ENCODE assay signal across 22 cellular contexts in genomic region chr12:14572401-14572800, GRCh38. TPM values are rescaled to one million over a fixed set of nuclear protein-coding genes. Genes with fewer than 3 reads are reported as not detected.
DNase-seq lines count a peak whose midpoint lies in the region; ATAC-seq, FAIRE-seq and TF ChIP-seq lines count a peak whose summit lies in the region.
"Had no signal": no experiment of that assay in that cellular context is flagged by ENCODE, and none has a peak within 500 bp of the region (broad histone marks: within the 10 kb centered on the region; RNA-seq: fewer than 3 reads in every experiment).

No MANE protein-coding gene starts in this region.

- no peaks in the 10 kb centered on the region for H3K23me2 ChIP-seq in H9 (ENCODE audit: insufficient read length, low read depth, low read length, poor library complexity, severe bottlenecking)

- CTCF ChIA-PET in GM10248 (lab: Yijun Ruan, JAX): interaction anchor here (0.6 to 1.8 kb wide), 9 partner anchors 10 to 335 kb away, joined by 3 to 6 read pairs (median 4); no protein-coding TSS in a partner anchor

- H2BK5ac ChIP-seq in H9 (ENCODE audit: insufficient read length, low read length): no peak overlapping the region

- H3K36me3 Mint-ChIP-seq in H9 (ENCODE audit: insufficient read depth in 1 of 3, low read depth in 3 of 3): peaks cover 0 to 3% (median 0%) of the 10 kb centered on the region in 3 experiments; a peak in 1 of 7 replicates
- H3K36me3 Mint-ChIP-seq: activated naive CD4-positive, alpha-beta T cell treated with anti-CD3 and anti-CD28 coated beads, Interleukin-2, amount 50 U/mL, for 24 hours; natural killer cell treated with Interleukin-12 subunit alpha and Interleukin-12 subunit beta and Interleukin-15 and Interleukin-18, amount 100 ng/mL, for 72 hours had no signal

- no peak overlapping the region for H2BK120ac ChIP-seq in H9 (ENCODE audit: low read depth, low read length, poor library complexity, severe bottlenecking)

- DNase-seq in GM10248 (ENCODE audit: extremely low spot score) (no peak), H9 (no peak), GM19239 (ENCODE audit: insufficient read length, low spot score) (no peak), DMS79 treated with DMSO at 0.1 percent for 48 hours (lab: John Stamatoyannopoulos, UW) (no peak), hippocampal formation (lab: John Stamatoyannopoulos, UW) (no peak)
- DNase-seq: activated CD4-positive, CD25-positive, alpha-beta regulatory T cell; activated CD8-positive, alpha-beta T cell treated with anti-CD3 and anti-CD28 coated beads, Interleukin-2, amount 10 ng/mL, durations not matched to agents 7 days and 5 days; activated T-cell treated with anti-CD3 and anti-CD28 coated beads, Interleukin-2, amount 50 U/mL, for 48 hours; islet precursor cell; NCI-H146; NCI-H82; posterior cingulate gyrus; Right ventricle myocardium superior; stimulated activated CD8-positive, alpha-beta memory T cell treated with anti-CD3 and anti-CD28 coated beads, Interleukin-4, amount 100 ng/mL, for 48 hours; T-helper 17 cell had no signal

- H3K27ac ChIP-seq in H9 (ENCODE audit: insufficient read length, low read depth, low read length) (no peak overlapping the region), OCI-LY3 (ENCODE audit: low read length) (no peak overlapping the region)

- H2BK12ac ChIP-seq in H9 (ENCODE audit: insufficient read length, low read depth, low read length): no peak overlapping the region

- peaks cover 7 to 19% of the 10 kb centered on the region in 2 experiments for H3K4me1 Mint-ChIP-seq in H9

- no peak overlapping the region for H3K18ac ChIP-seq in H9 (ENCODE audit: insufficient read length, low read depth, low read length)

- no peak overlapping the region for H2AK5ac ChIP-seq in H9 (ENCODE audit: insufficient read length, low read length)

- H3K36me3 ChIP-seq in OCI-LY3 (replicated peaks; ENCODE audit: low read depth, low read length): no peaks in the 10 kb centered on the region

- no peak overlapping the region for H2BK20ac ChIP-seq in H9 (ENCODE audit: low read depth, low read length, poor library complexity, severe bottlenecking)

- H4K20me1 ChIP-seq in H9 (ENCODE audit: control insufficient read depth, insufficient read depth, insufficient read length): no peaks in the 10 kb centered on the region
- H4K20me1 ChIP-seq in OCI-LY3 (ENCODE audit: insufficient read depth, low read length): no peaks in the 10 kb centered on the region

- ATAC-seq in esophagus mucosa: peak; percentile 46
- ATAC-seq in GM21528 (IDR thresholded peaks at IDR 0.05; ENCODE audit: low FRiP score, unreplicated experiment): no peak
- ATAC-seq: activated CD8-positive, alpha-beta T cell treated with anti-CD3 and anti-CD28 coated beads, Interleukin-2, amount 10 ng/mL, durations not matched to agents 7 days and 5 days; natural killer cell treated with Interleukin-12 subunit alpha and Interleukin-12 subunit beta and Interleukin-15 and Interleukin-18, amount 100 ng/mL, for 72 hours; T-helper 17 cell had no signal

- no peaks in the 10 kb centered on the region for H3K9me3 ChIP-seq in H9 (ENCODE audit: control insufficient read depth, low read depth, low read length)
- H3K9me3 ChIP-seq in OCI-LY3 (ENCODE audit: insufficient read depth, low read length): no peaks in the 10 kb centered on the region

- H2AFZ ChIP-seq in H9 (ENCODE audit: low read length) (no peak overlapping the region), OCI-LY3 (ENCODE audit: low read depth, low read length) (no peak overlapping the region)

- H3T11ph ChIP-seq in H9 (ENCODE audit: low read length): no peak overlapping the region

- peaks cover 6% of the 10 kb centered on the region; the same call in 1 of the 2 replicates for H3K4me1 ChIP-seq in H9 (ENCODE audit: insufficient read depth, low read length)
- H3K4me1 ChIP-seq in OCI-LY3 (ENCODE audit: low read length): peaks cover 10% of the 10 kb centered on the region

- no peak overlapping the region for H3K4ac ChIP-seq in H9 (ENCODE audit: low read depth, low read length)

- no peak overlapping the region for H3K23ac ChIP-seq in H9 (ENCODE audit: insufficient read length, low read depth, low read length)

- no peak for FAIRE-seq in GM19239 (lab: Jason Lieb, UNC)
- FAIRE-seq: astrocyte, G401.6 had no signal

- H4K8ac ChIP-seq in H9 (replicated peaks; ENCODE audit: insufficient read length, low read depth, low read length): no peak overlapping the region

- no peak overlapping the region for H3K14ac ChIP-seq in H9 (ENCODE audit: insufficient read depth, low read length)

- no CpG with 5 or more reads among the region's 4 CpGs for WGBS in H9 (ENCODE audit: extremely low coverage, insufficient read length, low lambda C conversion rate)

- H3K79me2 ChIP-seq in H9 (ENCODE audit: insufficient read depth, low read length) (no peaks in the 10 kb centered on the region), OCI-LY3 (ENCODE audit: low read length) (no peaks in the 10 kb centered on the region)

- H3K27ac Mint-ChIP-seq in H9: no peak overlapping the region
- H3K27ac Mint-ChIP-seq: activated CD8-positive, alpha-beta T cell treated with anti-CD3 and anti-CD28 coated beads, Interleukin-2, amount 10 ng/mL, durations not matched to agents 7 days and 5 days; activated naive CD4-positive, alpha-beta T cell treated with anti-CD3 and anti-CD28 coated beads, Interleukin-2, amount 50 U/mL, for 24 hours; natural killer cell treated with Interleukin-12 subunit alpha and Interleukin-12 subunit beta and Interleukin-15 and Interleukin-18, amount 100 ng/mL, for 72 hours; T-helper 17 cell had no signal

- H3K27me3 ChIP-seq in H9 (ENCODE audit: insufficient read depth, low read length) (no peaks in the 10 kb centered on the region; the same call in 1 of the 2 replicates), OCI-LY3 (ENCODE audit: low read depth, low read length) (no peaks in the 10 kb centered on the region)

- no peak overlapping the region for H3K56ac ChIP-seq in H9 (ENCODE audit: insufficient read length, low read depth, low read length)

- H4K5ac ChIP-seq in H9 (ENCODE audit: insufficient read length, low read depth, low read length): no peak overlapping the region

- H3K27me3 Mint-ChIP-seq in H9 (ENCODE audit: low read depth): peaks cover 7% of the 10 kb centered on the region

- H3K4me3 ChIP-seq in OCI-LY3 (ENCODE audit: low read length): no peak overlapping the region

- H3K79me1 ChIP-seq in H9 (ENCODE audit: insufficient read depth, low read depth, low read length, poor library complexity, severe bottlenecking): no peaks in the 10 kb centered on the region

- H3K9me3 Mint-ChIP-seq in H9: no peaks in the 10 kb centered on the region
- H3K9me3 Mint-ChIP-seq: activated naive CD4-positive, alpha-beta T cell treated with anti-CD3 and anti-CD28 coated beads, Interleukin-2, amount 50 U/mL, for 24 hours; natural killer cell treated with Interleukin-12 subunit alpha and Interleukin-12 subunit beta and Interleukin-15 and Interleukin-18, amount 100 ng/mL, for 72 hours had no signal

- no peak overlapping the region for H3K4me2 ChIP-seq in H9 (ENCODE audit: insufficient read depth, insufficient read length, low read length)
- H3K4me2 ChIP-seq in OCI-LY3 (ENCODE audit: low read length): no peak overlapping the region

- H2BK15ac ChIP-seq in H9 (ENCODE audit: low read depth, low read length): no peak overlapping the region

- POLR2A ChIA-PET in GM10248 (lab: Yijun Ruan, JAX): no interaction called here

- H3K9ac ChIP-seq in H9 (ENCODE audit: extremely low read depth, insufficient read length, low read length) (no peak overlapping the region), OCI-LY3 (ENCODE audit: low read length) (no peak overlapping the region)

- no peak overlapping the region for H4K91ac ChIP-seq in H9 (ENCODE audit: insufficient read length, low read depth, low read length)

- TF ChIP-seq CTCF in GM10248 (IDR thresholded peaks at IDR 0.05; ENCODE audit: control extremely low read depth, extremely low read depth, low read depth, missing control alignments) (peak; percentile 39), H9 (conservative IDR thresholded peaks at IDR 0.05) (peak; percentile 50; the same call in 2 of the 3 replicates), OCI-LY3 (IDR thresholded peaks at IDR 0.05; ENCODE audit: low read depth, low read length) (peak; percentile 75)

- H3K4me3 Mint-ChIP-seq in H9: no peak overlapping the region
- H3K4me3 Mint-ChIP-seq: activated CD8-positive, alpha-beta T cell treated with anti-CD3 and anti-CD28 coated beads, Interleukin-2, amount 10 ng/mL, durations not matched to agents 7 days and 5 days; activated naive CD4-positive, alpha-beta T cell treated with anti-CD3 and anti-CD28 coated beads, Interleukin-2, amount 50 U/mL, for 24 hours; natural killer cell treated with Interleukin-12 subunit alpha and Interleukin-12 subunit beta and Interleukin-15 and Interleukin-18, amount 100 ng/mL, for 72 hours; T-helper 17 cell had no signal

RNA-seq across cellular contexts. Expression of gene PLBD1, which starts 4.7 kb away (rescaled TPM):
- total RNA-seq in H9 (2021) (15.2 and 15.5 TPM in 2 replicates), esophagus mucosa (56.5 TPM)
- total RNA-seq: activated CD8-positive, alpha-beta T cell treated with anti-CD3 and anti-CD28 coated beads, Interleukin-2, amount 10 ng/mL, durations not matched to agents 7 days and 5 days; natural killer cell treated with Interleukin-12 subunit alpha and Interleukin-12 subunit beta and Interleukin-15 and Interleukin-18, amount 100 ng/mL, for 72 hours had no signal
